9 cellular contexts compared by ENCODE assay signal in genomic region chr1:203127672-203128611, GRCh38. TPM values are rescaled to one million over a fixed set of nuclear protein-coding genes. Genes with fewer than 3 reads are reported as not detected.
DNase-seq lines count a peak whose midpoint lies in the region; ATAC-seq, FAIRE-seq and TF ChIP-seq lines count a peak whose summit lies in the region.
"Had no signal": no experiment of that assay in that cellular context is flagged by ENCODE, and none has a peak within 500 bp of the region (broad histone marks: within the 10 kb centered on the region; RNA-seq: fewer than 3 reads in every experiment).

TSS of gene ADORA1 (plus strand) at chr1:203127726. CDS start at chr1:203128842, 1,116 bp downstream.

- H3K4me2 ChIP-seq in BLaER1, result peak within 1 kb of the TSS; percentile 62

- peaks cover 88% of the 10 kb centered on the region for H3K4me1 ChIP-seq in BLaER1

- TF ChIP-seq CTCF in fibroblast of the aortic adventitia (IDR thresholded peaks at IDR 0.05; ENCODE audit: insufficient read depth, low read length), result peak; percentile 22

- peaks cover 47 to 69% of the 10 kb centered on the region in 2 donors for H3K27me3 Mint-ChIP-seq in T-cell
- peaks cover 37 to 77% (median 72%) of the 10 kb centered on the region in 3 donors for H3K27me3 Mint-ChIP-seq in naive B cell

- CTCF ChIA-PET in T-cell (lab: Charles Lee), result no interaction called here

- FAIRE-seq in HTR-8/SVneo (lab: Jason Lieb, UNC), result no peak

- H3K36me3 Mint-ChIP-seq in T-cell (no peaks in the 10 kb centered on the region), naive B cell (peaks cover 0 to 9% of the 10 kb centered on the region in 2 donors)

- ATAC-seq in T-cell (replicated peaks in 1 of 4), result peak in 2 of 4 experiments; percentile 23 to 38
- no peak for ATAC-seq in naive B cell (ENCODE audit: low read depth in 2 of 2)
- ATAC-seq in HG02973 (IDR thresholded peaks at IDR 0.05; ENCODE audit: unreplicated experiment), result no peak
- ATAC-seq in HG03457 (IDR thresholded peaks at IDR 0.05; ENCODE audit: unreplicated experiment), result no peak
- no peak for ATAC-seq in HG03139 (IDR thresholded peaks at IDR 0.05; ENCODE audit: unreplicated experiment)

- H3K27ac ChIP-seq in BLaER1, result no peak within 1 kb of the TSS
- H3K27ac ChIP-seq: HL-60 had no signal

- H3K4me1 Mint-ChIP-seq in T-cell (peaks cover 9 to 15% (median 9%) of the 10 kb centered on the region in 3 donors), naive B cell (peaks cover 19 to 26% (median 23%) of the 10 kb centered on the region in 3 donors)

- H3K9me3 ChIP-seq in BLaER1, result no peaks in the 10 kb centered on the region

- no peaks in the 10 kb centered on the region for H4K20me1 ChIP-seq in BLaER1

- no peak within 1 kb of the TSS for H3K9ac ChIP-seq in BLaER1

- H3K27ac Mint-ChIP-seq in T-cell (peak within 1 kb of the TSS in 1 of 2 donors; percentile 37), naive B cell (peak within 1 kb of the TSS in 1 of 6 donors; percentile 60)

- H3K36me3 ChIP-seq in BLaER1, result no peaks in the 10 kb centered on the region

- POLR2A ChIA-PET in T-cell (lab: Charles Lee), result interaction anchor here in 1 of 2 donors (0.6 kb wide), 1 partner anchor 196 kb away, joined by 3 read pairs; no protein-coding TSS in a partner anchor

- H3K4me3 Mint-ChIP-seq in T-cell (peak within 1 kb of the TSS; percentile 13 to 65 (median 13)), naive B cell (peak within 1 kb of the TSS in 7 of 8 donors; percentile 54 to 77 (median 63))

- H3K9me3 Mint-ChIP-seq in T-cell (no peaks in the 10 kb centered on the region), naive B cell (no peaks in the 10 kb centered on the region)

- H3K4me3 ChIP-seq in BLaER1, result 0 out of 2 replicates have a peak within 1 kb of the TSS, but pooled peaks have one; percentile 27
- H3K4me3 ChIP-seq in fibroblast of the aortic adventitia (ENCODE audit: low read depth, low read length), result peak within 1 kb of the TSS; percentile 58

- peaks cover 44% of the 10 kb centered on the region for H3K27me3 ChIP-seq in BLaER1

- peak; percentile 62 for DNase-seq in HTR-8/SVneo (ENCODE audit: insufficient read length, low spot score)
- DNase-seq in T-cell, result no peak
- DNase-seq in fibroblast of the aortic adventitia (ENCODE audit: low read depth), result peak; percentile 47
- no peak for DNase-seq in naive B cell

RNA-seq across cellular contexts. Expression of gene ADORA1, which starts in this region (rescaled TPM):
- total RNA-seq in T-cell, result not detected
- 0.72 and 6.5 TPM in 2 replicates for total RNA-seq in fibroblast of the aortic adventitia (ENCODE audit: low replicate concordance)
- not detected for polyA plus RNA-seq in naive B cell (ENCODE audit: low read depth in 6 of 6)

Comparison
In these comparisons a context has a peak if more than half of its experiments do, and no peak if none do; other contexts are left out.
1. DNase-seq: peak in HTR-8/SVneo (single experiment) and fibroblast of the aortic adventitia (single experiment); none in T-cell (0 of 34) and naive B cell (single experiment).